Comparison of ENCODE assay signal across 8 cellular contexts in genomic region chr19:9936151-9937000, GRCh38. TPM values are rescaled to one million over a fixed set of nuclear protein-coding genes. Genes with fewer than 3 reads are reported as not detected.
DNase-seq lines count a peak whose midpoint lies in the region; ATAC-seq, FAIRE-seq and TF ChIP-seq lines count a peak whose summit lies in the region.

TSS of gene OLFM2 (minus strand) at chr19:9936515. CDS start at chr19:9936366, 149 bp downstream.

- no peaks in the 10 kb centered on the region for H3K79me2 ChIP-seq in Karpas-422 (ENCODE audit: low read length)

- no peak for ATAC-seq in activated naive CD8-positive, alpha-beta T cell treated with anti-CD3 and anti-CD28 coated beads, Interleukin-2, amount 50 U/mL, for 24 hours
- no peak for ATAC-seq in HG03432 (IDR thresholded peaks at IDR 0.05; ENCODE audit: unreplicated experiment)
- no peak for ATAC-seq in GM18517 (IDR thresholded peaks at IDR 0.05; ENCODE audit: unreplicated experiment)

- H3K9me3 ChIP-seq in kidney (ENCODE audit: control insufficient read depth in 1 of 2, low read length in 2 of 2) (no peaks in the 10 kb centered on the region), Karpas-422 (ENCODE audit: low read length) (no peaks in the 10 kb centered on the region)

- no peak within 1 kb of the TSS for H3K4me3 Mint-ChIP-seq in activated naive CD4-positive, alpha-beta T cell treated with anti-CD3 and anti-CD28 coated beads, Interleukin-2, amount 10 ng/mL, durations not matched to agents 7 days and 5 days
- peak within 1 kb of the TSS; percentile 64 for H3K4me3 Mint-ChIP-seq in activated naive CD8-positive, alpha-beta T cell treated with anti-CD3 and anti-CD28 coated beads, Interleukin-2, amount 50 U/mL, for 24 hours

- peaks cover 3% of the 10 kb centered on the region for H3K36me3 Mint-ChIP-seq in activated naive CD4-positive, alpha-beta T cell treated with anti-CD3 and anti-CD28 coated beads, Interleukin-2, amount 10 ng/mL, durations not matched to agents 7 days and 5 days
- H3K36me3 Mint-ChIP-seq in activated naive CD8-positive, alpha-beta T cell treated with anti-CD3 and anti-CD28 coated beads, Interleukin-2, amount 50 U/mL, for 24 hours (ENCODE audit: low read depth) = peaks cover 2% of the 10 kb centered on the region

- TF ChIP-seq CTCF in kidney (IDR thresholded peaks at IDR 0.05; ENCODE audit: borderline replicate concordance, extremely low read depth, insufficient read depth) (no peak), subcutaneous adipose tissue (IDR thresholded peaks at IDR 0.05; ENCODE audit: low read depth) (no peak)

- no peak within 1 kb of the TSS for H3K4me3 ChIP-seq in kidney (ENCODE audit: low read length in 2 of 2)
- H3K4me3 ChIP-seq in Karpas-422 (ENCODE audit: low read length) = no peak within 1 kb of the TSS

- CTCF ChIA-PET in activated naive CD4-positive, alpha-beta T cell treated with anti-CD3 and anti-CD28 coated beads, Interleukin-2, amount 10 ng/mL, durations not matched to agents 7 days and 5 days (lab: Charles Lee) = no interaction called here

- H3K9me3 Mint-ChIP-seq in activated naive CD4-positive, alpha-beta T cell treated with anti-CD3 and anti-CD28 coated beads, Interleukin-2, amount 10 ng/mL, durations not matched to agents 7 days and 5 days = peaks cover 3% of the 10 kb centered on the region
- H3K9me3 Mint-ChIP-seq in activated naive CD8-positive, alpha-beta T cell treated with anti-CD3 and anti-CD28 coated beads, Interleukin-2, amount 50 U/mL, for 24 hours = peaks cover under 1% of the 10 kb centered on the region

- no peak within 1 kb of the TSS for H3K4me2 ChIP-seq in Karpas-422 (ENCODE audit: low read depth, low read length, poor library complexity, severe bottlenecking)

- no peak within 1 kb of the TSS for H2AFZ ChIP-seq in Karpas-422 (ENCODE audit: low read length)

- H3K27ac ChIP-seq in kidney (ENCODE audit: low read depth in 2 of 2, low read length in 2 of 2) (no peak within 1 kb of the TSS), Karpas-422 (ENCODE audit: low read length) (no peak within 1 kb of the TSS)

- H3K36me3 ChIP-seq in kidney (ENCODE audit: control insufficient read depth in 1 of 2, insufficient read depth in 2 of 2, low read length in 2 of 2) = no peaks in the 10 kb centered on the region
- H3K36me3 ChIP-seq in Karpas-422 (ENCODE audit: insufficient read depth, low read length) = no peaks in the 10 kb centered on the region

- H3K27me3 ChIP-seq in Karpas-422 (ENCODE audit: low read length) = no peaks in the 10 kb centered on the region

- H4K20me1 ChIP-seq in Karpas-422 (ENCODE audit: insufficient read depth, low read depth, low read length) = no peaks in the 10 kb centered on the region

- H3K27me3 Mint-ChIP-seq in activated naive CD4-positive, alpha-beta T cell treated with anti-CD3 and anti-CD28 coated beads, Interleukin-2, amount 10 ng/mL, durations not matched to agents 7 days and 5 days = peaks cover 81% of the 10 kb centered on the region
- H3K27me3 Mint-ChIP-seq in activated naive CD8-positive, alpha-beta T cell treated with anti-CD3 and anti-CD28 coated beads, Interleukin-2, amount 50 U/mL, for 24 hours = peaks cover 56% of the 10 kb centered on the region

- FAIRE-seq in kidney (lab: Jason Lieb, UNC) = no peak

- no peaks in the 10 kb centered on the region for H3K9me2 ChIP-seq in Karpas-422 (replicated peaks; ENCODE audit: insufficient read depth, low read length)

- intact Hi-C loops in kidney (cut with DNase I) = loop anchor here (10.0 kb wide), 1 partner anchor 98 kb away; no protein-coding TSS in a partner anchor

- no peak within 1 kb of the TSS for H3K9ac ChIP-seq in kidney (ENCODE audit: low read length in 2 of 2)
- no peak within 1 kb of the TSS for H3K9ac ChIP-seq in Karpas-422 (ENCODE audit: low read length)

- DNase-seq in activated naive CD4-positive, alpha-beta T cell treated with anti-CD3 and anti-CD28 coated beads, Interleukin-2, amount 10 ng/mL, durations not matched to agents 7 days and 5 days = peak; percentile 32
- no peak for DNase-seq in activated naive CD4-positive, alpha-beta T cell (lab: John Stamatoyannopoulos, UW)
- DNase-seq in activated naive CD8-positive, alpha-beta T cell treated with anti-CD3 and anti-CD28 coated beads, Interleukin-2, amount 50 U/mL, for 24 hours = peak; percentile 27
- DNase-seq in kidney = peak; percentile 75
- no peak for DNase-seq in Karpas-422

- H3K4me1 ChIP-seq in kidney (ENCODE audit: control insufficient read depth in 1 of 2, insufficient read depth in 1 of 2, low read depth in 1 of 2, low read length in 2 of 2) (peaks cover 0 to 2% of the 10 kb centered on the region in 2 donors), Karpas-422 (ENCODE audit: low read length) (no peaks in the 10 kb centered on the region)

- no peak within 1 kb of the TSS for H3K27ac Mint-ChIP-seq in activated naive CD4-positive, alpha-beta T cell treated with anti-CD3 and anti-CD28 coated beads, Interleukin-2, amount 10 ng/mL, durations not matched to agents 7 days and 5 days
- H3K27ac Mint-ChIP-seq in activated naive CD8-positive, alpha-beta T cell treated with anti-CD3 and anti-CD28 coated beads, Interleukin-2, amount 50 U/mL, for 24 hours = no peak within 1 kb of the TSS

- peaks cover 23% of the 10 kb centered on the region for H3K4me1 Mint-ChIP-seq in activated naive CD4-positive, alpha-beta T cell treated with anti-CD3 and anti-CD28 coated beads, Interleukin-2, amount 10 ng/mL, durations not matched to agents 7 days and 5 days
- H3K4me1 Mint-ChIP-seq in activated naive CD8-positive, alpha-beta T cell treated with anti-CD3 and anti-CD28 coated beads, Interleukin-2, amount 50 U/mL, for 24 hours = peaks cover 15% of the 10 kb centered on the region

RNA-seq across cellular contexts. Expression of gene OLFM2, which starts in this region (rescaled TPM):
- total RNA-seq in kidney = 2.1 TPM
- 5.4 TPM for polyA plus RNA-seq in kidney (ENCODE audit: insufficient read depth, low read depth, low replicate concordance)
- 100 to 1,000 TPM in 1 of 4 donors, 10 to 100 TPM in 3; 21.8 to 258 (median 57.7) TPM for total RNA-seq in subcutaneous adipose tissue
- not detected in 2 replicates for total RNA-seq in Karpas-422 (2014; rRNA removed; shearing (Covaris generic); ENCODE audit: low replicate concordance)

Comparison
In these comparisons a context has a peak if more than half of its experiments do, and no peak if none do; other contexts are left out.
1. DNase-seq: peak in activated naive CD4-positive, alpha-beta T cell treated with anti-CD3 and anti-CD28 coated beads, Interleukin-2, amount 10 ng/mL, durations not matched to agents 7 days and 5 days (single experiment), activated naive CD8-positive, alpha-beta T cell treated with anti-CD3 and anti-CD28 coated beads, Interleukin-2, amount 50 U/mL, for 24 hours (single experiment) and kidney (single experiment); none in activated naive CD4-positive, alpha-beta T cell (0 of 4) and Karpas-422 (single experiment).